In the genomic region with DNA sequence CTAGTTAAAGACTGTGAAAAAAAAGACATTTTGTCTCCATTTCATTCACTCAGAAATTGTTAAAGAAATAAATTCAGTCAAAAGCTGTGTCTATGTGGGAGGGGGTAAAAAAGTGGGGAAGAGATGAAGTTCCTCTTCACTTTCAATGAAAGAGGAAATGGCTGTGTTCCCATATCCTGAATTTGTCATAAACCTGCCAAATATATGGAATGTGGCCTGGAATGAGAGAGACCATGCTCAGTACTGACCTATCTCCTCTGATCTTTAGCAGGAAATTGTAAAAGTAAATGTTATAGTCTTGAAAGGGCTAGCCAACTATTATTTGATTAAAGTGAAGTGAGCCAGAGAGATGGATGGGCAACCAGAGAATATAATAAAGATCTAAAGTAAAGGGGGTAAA, we compare ENCODE assay signal across 31 cellular contexts.
"Had no signal": no experiment of that assay in that cellular context is flagged by ENCODE, and none has a peak within 500 bp of the region (broad histone marks: within the 10 kb centered on the region; RNA-seq: fewer than 3 reads in every experiment).

No MANE protein-coding gene starts in this region.

- ATAC-seq: activated CD4-positive, alpha-beta T cell treated with anti-CD3 and anti-CD28 coated beads for 36 hours; activated CD8-positive, alpha-beta T cell treated with anti-CD3 and anti-CD28 coated beads, Interleukin-2, amount 10 ng/mL, durations not matched to agents 7 days and 5 days; activated naive CD8-positive, alpha-beta T cell treated with anti-CD3 and anti-CD28 coated beads, Interleukin-2, amount 50 U/mL, for 24 hours; activated T-cell treated with anti-CD3 and anti-CD28 coated beads, Interleukin-2, amount 50 U/mL, for 4 hours; Panc1; SK-N-SH treated with all-trans-retinoic acid at 6 μM for 48 hours; T-cell had no signal

- H3K27me3 Mint-ChIP-seq: activated CD4-positive, alpha-beta T cell treated with anti-CD3 and anti-CD28 coated beads for 36 hours; activated naive CD4-positive, alpha-beta T cell treated with anti-CD3 and anti-CD28 coated beads, Interleukin-2, amount 10 ng/mL, durations not matched to agents 7 days and 5 days; activated naive CD8-positive, alpha-beta T cell treated with anti-CD3 and anti-CD28 coated beads, Interleukin-2, amount 50 U/mL, for 24 hours; brain had no signal

- H3K4me1 Mint-ChIP-seq: activated CD4-positive, alpha-beta T cell treated with anti-CD3 and anti-CD28 coated beads for 36 hours; activated CD4-positive, alpha-beta T cell treated with anti-CD3 and anti-CD28 coated beads, Interleukin-2, amount 10 ng/mL, durations not matched to agents 7 days and 5 days; activated naive CD4-positive, alpha-beta T cell treated with anti-CD3 and anti-CD28 coated beads, Interleukin-2, amount 10 ng/mL, durations not matched to agents 7 days and 5 days; activated naive CD8-positive, alpha-beta T cell treated with anti-CD3 and anti-CD28 coated beads, Interleukin-2, amount 50 U/mL, for 24 hours; T-cell had no signal

- H3K36me3 Mint-ChIP-seq: activated naive CD4-positive, alpha-beta T cell treated with anti-CD3 and anti-CD28 coated beads, Interleukin-2, amount 10 ng/mL, durations not matched to agents 7 days and 5 days; brain; T-cell had no signal

- H3K4me3 Mint-ChIP-seq: activated CD4-positive, alpha-beta T cell treated with anti-CD3 and anti-CD28 coated beads for 36 hours; activated CD4-positive, alpha-beta T cell treated with anti-CD3 and anti-CD28 coated beads, Interleukin-2, amount 10 ng/mL, durations not matched to agents 7 days and 5 days; activated CD8-positive, alpha-beta T cell treated with anti-CD3 and anti-CD28 coated beads, Interleukin-2, amount 10 ng/mL, durations not matched to agents 7 days and 5 days; activated naive CD4-positive, alpha-beta T cell treated with anti-CD3 and anti-CD28 coated beads, Interleukin-2, amount 10 ng/mL, durations not matched to agents 7 days and 5 days; activated naive CD8-positive, alpha-beta T cell; activated naive CD8-positive, alpha-beta T cell treated with anti-CD3 and anti-CD28 coated beads, Interleukin-2, amount 50 U/mL, for 24 hours; activated T-cell treated with anti-CD3 and anti-CD28 coated beads, Interleukin-2, amount 50 U/mL, for 4 hours; brain; T-cell had no signal

- H3K4me3 ChIP-seq: SJSA1 had no signal

- H3K36me3 ChIP-seq: SJSA1 had no signal

- FAIRE-seq: bronchial epithelial cell had no signal

- DNase-seq: activated CD4-positive, alpha-beta T cell treated with anti-CD3 and anti-CD28 coated beads for 36 hours; activated CD4-positive, alpha-beta T cell treated with anti-CD3 and anti-CD28 coated beads, Interleukin-2, amount 10 ng/mL, durations not matched to agents 7 days and 5 days; activated CD4-positive, alpha-beta T cell treated with anti-CD3 and anti-CD28 coated beads, Interleukin-2, amount 50 U/mL, for 48 hours; activated CD8-positive, alpha-beta T cell treated with anti-CD3 and anti-CD28 coated beads, Interleukin-2, amount 10 ng/mL, durations not matched to agents 7 days and 5 days; activated effector memory CD4-positive, alpha-beta T cell treated with Interleukin-2 at 50 U/mL for 16 hours; activated naive CD4-positive, alpha-beta T cell treated with anti-CD3 and anti-CD28 coated beads, Interleukin-2, amount 10 ng/mL, durations not matched to agents 7 days and 5 days; activated naive CD8-positive, alpha-beta T cell treated with anti-CD3 and anti-CD28 coated beads, Interleukin-2, amount 50 U/mL, for 24 hours; activated T-cell treated with anti-CD3 and anti-CD28 coated beads, Interleukin-2, amount 50 U/mL, for 4 hours; anterior cingulate cortex; caudate nucleus; Kasumi-1; KG1; MM.1S; MV-4-11; NCI-H1092; NCI-H1436 treated with DMSO at 0.1 percent for 48 hours; NCI-H1694 treated with DMSO at 0.1 percent for 48 hours; NCI-H2029; NCI-H345; NCI-H524 treated with DMSO at 0.1 percent for 48 hours; RPMI8226; SHP77 treated with DMSO at 0.1 percent for 48 hours; T-cell; T-helper 2 cell; T-helper 9 cell had no signal

- H3K27ac ChIP-seq: SJSA1 had no signal

- H3K4me1 ChIP-seq: SJSA1 had no signal

- H3K27me3 ChIP-seq: SJSA1 had no signal

- H3K9me3 ChIP-seq: SJSA1 had no signal

- H3K27ac Mint-ChIP-seq: activated CD4-positive, alpha-beta T cell treated with anti-CD3 and anti-CD28 coated beads for 36 hours; activated CD4-positive, alpha-beta T cell treated with anti-CD3 and anti-CD28 coated beads, Interleukin-2, amount 10 ng/mL, durations not matched to agents 7 days and 5 days; activated CD8-positive, alpha-beta T cell treated with anti-CD3 and anti-CD28 coated beads, Interleukin-2, amount 10 ng/mL, durations not matched to agents 7 days and 5 days; activated naive CD4-positive, alpha-beta T cell treated with anti-CD3 and anti-CD28 coated beads, Interleukin-2, amount 10 ng/mL, durations not matched to agents 7 days and 5 days; activated naive CD8-positive, alpha-beta T cell; activated naive CD8-positive, alpha-beta T cell treated with anti-CD3 and anti-CD28 coated beads, Interleukin-2, amount 50 U/mL, for 24 hours; T-cell had no signal
